2 cellular contexts compared by ENCODE assay signal in the genomic region with DNA sequence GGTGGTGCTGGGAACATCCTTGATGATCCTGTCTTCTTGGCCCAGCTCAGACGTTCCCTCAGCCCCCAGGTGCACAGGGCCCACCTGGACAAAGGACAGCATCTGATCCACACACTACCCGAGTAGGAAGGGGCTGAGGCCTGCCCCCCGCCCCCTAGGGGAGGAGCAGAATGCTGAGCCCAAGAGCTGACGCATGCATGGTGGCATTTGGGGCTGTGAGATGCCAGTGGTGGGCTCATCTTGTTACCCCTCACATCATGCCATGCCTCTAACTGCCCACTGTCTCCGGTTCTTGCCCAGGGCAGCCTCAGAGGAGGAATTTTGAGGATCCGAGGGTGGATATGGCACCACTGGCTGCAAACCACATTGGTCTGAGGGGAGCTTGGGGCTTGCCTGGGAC.
TF ChIP-seq lines count a peak whose summit lies in the region.

No MANE protein-coding gene starts in this region.

TF ChIP-seq in HepG2, 621 proteins besides CTCF, POLR2A, EP300 and RAD21:
- TF ChIP-seq, protein P1, sequence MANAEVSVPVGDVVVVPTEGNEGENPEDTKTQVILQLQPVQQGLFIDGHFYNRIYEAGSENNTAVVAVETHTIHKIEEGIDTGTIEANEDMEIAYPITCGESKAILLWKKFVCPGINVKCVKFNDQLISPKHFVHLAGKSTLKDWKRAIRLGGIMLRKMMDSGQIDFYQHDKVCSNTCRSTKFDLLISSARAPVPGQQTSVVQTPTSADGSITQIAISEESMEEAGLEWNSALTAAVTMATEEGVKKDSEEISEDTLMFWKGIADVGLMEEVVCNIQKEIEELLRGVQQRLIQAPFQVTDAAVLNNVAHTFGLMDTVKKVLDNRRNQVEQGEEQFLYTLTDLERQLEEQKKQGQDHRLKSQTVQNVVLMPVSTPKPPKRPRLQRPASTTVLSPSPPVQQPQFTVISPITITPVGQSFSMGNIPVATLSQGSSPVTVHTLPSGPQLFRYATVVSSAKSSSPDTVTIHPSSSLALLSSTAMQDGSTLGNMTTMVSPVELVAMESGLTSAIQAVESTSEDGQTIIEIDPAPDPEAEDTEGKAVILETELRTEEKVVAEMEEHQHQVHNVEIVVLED (CRISPR knock-in tag; IDR thresholded peaks at IDR 0.05; ENCODE audit: borderline replicate concordance) = no peak
- no peak for TF ChIP-seq ZNF607 (CRISPR knock-in tag; IDR thresholded peaks at IDR 0.05; ENCODE audit: borderline replicate concordance)
- TF ChIP-seq, protein P2, sequence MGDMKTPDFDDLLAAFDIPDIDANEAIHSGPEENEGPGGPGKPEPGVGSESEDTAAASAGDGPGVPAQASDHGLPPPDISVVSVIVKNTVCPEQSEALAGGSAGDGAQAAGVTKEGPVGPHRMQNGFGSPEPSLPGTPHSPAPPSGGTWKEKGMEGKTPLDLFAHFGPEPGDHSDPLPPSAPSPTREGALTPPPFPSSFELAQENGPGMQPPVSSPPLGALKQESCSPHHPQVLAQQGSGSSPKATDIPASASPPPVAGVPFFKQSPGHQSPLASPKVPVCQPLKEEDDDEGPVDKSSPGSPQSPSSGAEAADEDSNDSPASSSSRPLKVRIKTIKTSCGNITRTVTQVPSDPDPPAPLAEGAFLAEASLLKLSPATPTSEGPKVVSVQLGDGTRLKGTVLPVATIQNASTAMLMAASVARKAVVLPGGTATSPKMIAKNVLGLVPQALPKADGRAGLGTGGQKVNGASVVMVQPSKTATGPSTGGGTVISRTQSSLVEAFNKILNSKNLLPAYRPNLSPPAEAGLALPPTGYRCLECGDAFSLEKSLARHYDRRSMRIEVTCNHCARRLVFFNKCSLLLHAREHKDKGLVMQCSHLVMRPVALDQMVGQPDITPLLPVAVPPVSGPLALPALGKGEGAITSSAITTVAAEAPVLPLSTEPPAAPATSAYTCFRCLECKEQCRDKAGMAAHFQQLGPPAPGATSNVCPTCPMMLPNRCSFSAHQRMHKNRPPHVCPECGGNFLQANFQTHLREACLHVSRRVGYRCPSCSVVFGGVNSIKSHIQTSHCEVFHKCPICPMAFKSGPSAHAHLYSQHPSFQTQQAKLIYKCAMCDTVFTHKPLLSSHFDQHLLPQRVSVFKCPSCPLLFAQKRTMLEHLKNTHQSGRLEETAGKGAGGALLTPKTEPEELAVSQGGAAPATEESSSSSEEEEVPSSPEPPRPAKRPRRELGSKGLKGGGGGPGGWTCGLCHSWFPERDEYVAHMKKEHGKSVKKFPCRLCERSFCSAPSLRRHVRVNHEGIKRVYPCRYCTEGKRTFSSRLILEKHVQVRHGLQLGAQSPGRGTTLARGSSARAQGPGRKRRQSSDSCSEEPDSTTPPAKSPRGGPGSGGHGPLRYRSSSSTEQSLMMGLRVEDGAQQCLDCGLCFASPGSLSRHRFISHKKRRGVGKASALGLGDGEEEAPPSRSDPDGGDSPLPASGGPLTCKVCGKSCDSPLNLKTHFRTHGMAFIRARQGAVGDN (CRISPR knock-in tag; IDR thresholded peaks at IDR 0.05) = peak; percentile 0; the same call in 1 of the 2 replicates

TF ChIP-seq in K562, 482 proteins besides CTCF, POLR2A, EP300 and RAD21:
- TF ChIP-seq NRF1 (conservative IDR thresholded peaks at IDR 0.05 in 1 of 2, IDR thresholded peaks at IDR 0.05 in 1 of 2) = peak; percentile 80 to 85
- no peak for TF ChIP-seq HDGF (IDR thresholded peaks at IDR 0.05)
